ENCODE assay signal across 8 cellular contexts in the genomic region with DNA sequence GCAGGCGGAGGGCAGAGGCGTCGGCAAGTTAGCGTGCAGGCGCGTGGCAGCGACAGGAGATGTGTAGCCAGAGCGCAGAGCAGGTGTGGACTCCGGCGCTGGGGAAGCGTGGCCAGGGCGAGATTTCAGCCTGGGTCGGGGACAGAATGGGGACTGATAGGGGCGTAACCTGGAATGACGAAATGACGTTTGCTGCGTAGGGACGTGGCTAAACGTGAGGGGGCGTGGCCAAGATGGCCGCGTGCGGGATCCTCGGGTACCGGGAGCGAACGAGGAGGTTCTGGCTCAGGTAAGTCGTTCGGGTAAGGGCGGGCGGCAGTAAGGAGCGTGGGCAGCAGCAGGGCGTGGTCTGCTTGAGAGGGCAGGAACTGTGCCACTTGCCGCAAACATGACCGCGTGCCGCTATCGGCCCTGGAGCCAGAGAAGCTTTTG. TPM values are rescaled to one million over a fixed set of nuclear protein-coding genes. Genes with fewer than 3 reads are reported as not detected.
DNase-seq lines count a peak whose midpoint lies in the region; ATAC-seq lines count a peak whose summit lies in the region.

No MANE protein-coding gene starts in this region.

- DNase-seq in AG08396 (ENCODE audit: low spot score) (peak; percentile 76), NCI-H2227 (lab: John Stamatoyannopoulos, UW; ENCODE audit: unreplicated experiment) (peak; percentile 94), ecto neural progenitor cell (ENCODE audit: low spot score) (peak; percentile 85), mesenteric fat pad (ENCODE audit: low spot score) (peak; percentile 94)
- DNase-seq in activated CD4-positive, alpha-beta T cell treated with anti-CD3 and anti-CD28 coated beads for 4 hours = peak; percentile 82 to 89
- peak; percentile 47 for DNase-seq in stimulated activated CD8-positive, alpha-beta memory T cell treated with anti-CD3 and anti-CD28 coated beads, Interleukin-15, amount 100 ng/mL, for 1 hour (ENCODE audit: low read depth)

- ATAC-seq in GM18907 (IDR thresholded peaks at IDR 0.05; ENCODE audit: unreplicated experiment) = peak; percentile 74
- ATAC-seq in HG03103 (IDR thresholded peaks at IDR 0.05; ENCODE audit: low read depth, unreplicated experiment) = peak; percentile 51

RNA-seq across cellular contexts. Expression of gene CLTRN, which starts 10.9 kb away (rescaled TPM):
- total RNA-seq in mesenteric fat pad = not detected

Comparison
In these comparisons a context has a peak if more than half of its experiments do, and no peak if none do; other contexts are left out.
1. Peak in every context shown above with its lines: DNase-seq and ATAC-seq.